In genomic region chr6:87789198-87789899, GRCh38 we compare ENCODE assay signal across 10 cellular contexts.
A peak's percentile ranks its signal among the peaks of the same experiment; 100 is the strongest.
DNase-seq lines count a peak whose midpoint lies in the region; ATAC-seq and TF ChIP-seq lines count a peak whose summit lies in the region.
"Had no signal": no experiment of that assay in that cellular context is flagged by ENCODE, and none has a peak within 500 bp of the region (broad histone marks: within the 10 kb centered on the region; RNA-seq: fewer than 3 reads in every experiment).

No MANE protein-coding gene starts in this region.

- H3K4me1 ChIP-seq in SK-N-SH (ENCODE audit: control insufficient read depth in 1 of 2, insufficient read depth in 2 of 2, low read depth in 1 of 2, low read length in 1 of 2) (peaks cover 0 to 12% of the 10 kb centered on the region in 2 experiments; a peak in 1 of 4 replicates), spleen (peaks cover 9 to 53% (median 22%) of the 10 kb centered on the region in 6 donors)

- no peak for TF ChIP-seq POLR2A in spleen (IDR thresholded peaks at IDR 0.05)

- H3K27me3 ChIP-seq in SK-N-SH (ENCODE audit: insufficient read depth), result no peaks in the 10 kb centered on the region
- H3K27me3 ChIP-seq in spleen (replicated peaks in 1 of 7), result no peaks in the 10 kb centered on the region

- no peaks in the 10 kb centered on the region for H4K20me1 ChIP-seq in SK-N-SH (ENCODE audit: insufficient read depth)

- 25% methylated on average over 2 of the region's 2 CpGs for whole genome bisulfite sequencing in SK-N-SH (ENCODE audit: low lambda C conversion rate)
- WGBS in spleen, 5 donors, result 37 to 52% (median 40%) methylated on average over 2 of the region's 2 CpGs

- POLR2A ChIA-PET in SK-N-SH (lab: Yijun Ruan, JAX), result no interaction called here

- TF ChIP-seq EP300 in SK-N-SH (IDR thresholded peaks at IDR 0.05; ENCODE audit: borderline replicate concordance in 1 of 2, low read depth in 1 of 2, low read length in 1 of 2), result no peak

- peak overlapping the region; percentile 17 for H2AFZ ChIP-seq in SK-N-SH (ENCODE audit: low read depth)

- H3K27ac ChIP-seq in SK-N-SH (ENCODE audit: low read depth in 2 of 2, low read length in 1 of 2) (no peak overlapping the region), spleen (peak overlapping the region in 5 of 8 donors; percentile 16 to 70 (median 54))
- H3K27ac ChIP-seq: 22Rv1 had no signal

- DNase-seq in DMS 273 (lab: John Stamatoyannopoulos, UW; ENCODE audit: unreplicated experiment) (peak; percentile 15), DMS 273 treated with DMSO at 0.1 percent for 48 hours (lab: John Stamatoyannopoulos, UW) (no peak), SK-N-SH (no peak), glomerular endothelial cell (ENCODE audit: extremely low read depth, low read depth, low spot score) (peak; percentile 16), spleen (no peak), DMS79 (lab: John Stamatoyannopoulos, UW) (no peak)
- no peak for DNase-seq in activated naive CD4-positive, alpha-beta T cell (lab: John Stamatoyannopoulos, UW)
- DNase-seq: activated naive CD8-positive, alpha-beta T cell treated with anti-CD3 and anti-CD28 coated beads, Interleukin-2, amount 10 ng/mL, durations not matched to agents 7 days and 5 days had no signal

- no peaks in the 10 kb centered on the region for H3K36me3 ChIP-seq in SK-N-SH (replicated peaks in 1 of 2; ENCODE audit: control insufficient read depth in 1 of 2, insufficient read depth in 2 of 2, low read length in 1 of 2)
- no peaks in the 10 kb centered on the region for H3K36me3 ChIP-seq in spleen

- H3K9ac ChIP-seq in SK-N-SH, result no peak overlapping the region

- no peaks in the 10 kb centered on the region for H3F3A ChIP-seq in SK-N-SH (replicated peaks; ENCODE audit: insufficient read depth)

- TF ChIP-seq CTCF in SK-N-SH (IDR thresholded peaks at IDR 0.05), result no peak
- TF ChIP-seq CTCF in spleen (IDR thresholded peaks at IDR 0.05 in 8 of 11, conservative IDR thresholded peaks at IDR 0.05 in 3 of 11), result no peak

- H3K4me2 ChIP-seq in SK-N-SH, result peak overlapping the region; percentile 67

- H3K9me2 ChIP-seq in SK-N-SH, result no peaks in the 10 kb centered on the region

- H3K9me3 ChIP-seq in SK-N-SH, result no peaks in the 10 kb centered on the region
- no peaks in the 10 kb centered on the region for H3K9me3 ChIP-seq in spleen

- no peak for ATAC-seq in HG03095 (IDR thresholded peaks at IDR 0.05; ENCODE audit: unreplicated experiment)

- CTCF ChIA-PET in SK-N-SH (lab: Yijun Ruan, JAX), result no interaction called here

- intact Hi-C loops in spleen (cut with DNase I; ENCODE audit: low total_unique reads), result no loop called here

- no peaks in the 10 kb centered on the region for H3K79me2 ChIP-seq in SK-N-SH (ENCODE audit: insufficient read depth)

- H3K4me3 ChIP-seq in SK-N-SH (ENCODE audit: low read depth in 2 of 2, low read length in 1 of 2) (peak overlapping the region in 1 of 2 experiments; percentile 28; a peak in 1 of 4 replicates), spleen (no peak overlapping the region)

- TF ChIP-seq RAD21 in SK-N-SH (IDR thresholded peaks at IDR 0.05; ENCODE audit: low read length), result no peak

TF ChIP-seq in SK-N-SH, 30 proteins besides CTCF, POLR2A, EP300 and RAD21:
- TF ChIP-seq RXRA (IDR thresholded peaks at IDR 0.05; ENCODE audit: borderline replicate concordance, low read depth) (no peak), JUND (IDR thresholded peaks at IDR 0.05) (no peak), FOSL2 (IDR thresholded peaks at IDR 0.05; ENCODE audit: borderline replicate concordance, low read depth) (0 out of 2 replicates have a peak, but pooled peaks have one; percentile 10), GABPA (IDR thresholded peaks at IDR 0.05; ENCODE audit: low read depth) (no peak), RCOR1 (IDR thresholded peaks at IDR 0.05; ENCODE audit: low read length) (no peak), NRF1 (IDR thresholded peaks at IDR 0.05; ENCODE audit: low read depth, low read length) (no peak)
- TF ChIP-seq, protein P1, sequence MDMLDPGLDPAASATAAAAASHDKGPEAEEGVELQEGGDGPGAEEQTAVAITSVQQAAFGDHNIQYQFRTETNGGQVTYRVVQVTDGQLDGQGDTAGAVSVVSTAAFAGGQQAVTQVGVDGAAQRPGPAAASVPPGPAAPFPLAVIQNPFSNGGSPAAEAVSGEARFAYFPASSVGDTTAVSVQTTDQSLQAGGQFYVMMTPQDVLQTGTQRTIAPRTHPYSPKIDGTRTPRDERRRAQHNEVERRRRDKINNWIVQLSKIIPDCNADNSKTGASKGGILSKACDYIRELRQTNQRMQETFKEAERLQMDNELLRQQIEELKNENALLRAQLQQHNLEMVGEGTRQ (IDR thresholded peaks at IDR 0.05; ENCODE audit: borderline replicate concordance, low read depth, low read length), result no peak
- TF ChIP-seq, protein P2, sequence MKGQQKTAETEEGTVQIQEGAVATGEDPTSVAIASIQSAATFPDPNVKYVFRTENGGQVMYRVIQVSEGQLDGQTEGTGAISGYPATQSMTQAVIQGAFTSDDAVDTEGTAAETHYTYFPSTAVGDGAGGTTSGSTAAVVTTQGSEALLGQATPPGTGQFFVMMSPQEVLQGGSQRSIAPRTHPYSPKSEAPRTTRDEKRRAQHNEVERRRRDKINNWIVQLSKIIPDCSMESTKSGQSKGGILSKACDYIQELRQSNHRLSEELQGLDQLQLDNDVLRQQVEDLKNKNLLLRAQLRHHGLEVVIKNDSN (IDR thresholded peaks at IDR 0.05; ENCODE audit: borderline replicate concordance, low read depth), result no peak

Comparison
In these comparisons a context has a peak if more than half of its experiments do, and no peak if none do; other contexts are left out.
1. DNase-seq: peak in DMS 273 (single experiment) and glomerular endothelial cell (single experiment); none in DMS 273 treated with DMSO at 0.1 percent for 48 hours (single experiment), SK-N-SH (single experiment), spleen (single experiment), DMS79 (single experiment) and activated naive CD4-positive, alpha-beta T cell (0 of 4).
2. H3K27ac ChIP-seq: peak in spleen (5 of 8); none in SK-N-SH (0 of 2).